Comparison of ENCODE assay signal across 7 cellular contexts in the genomic region with DNA sequence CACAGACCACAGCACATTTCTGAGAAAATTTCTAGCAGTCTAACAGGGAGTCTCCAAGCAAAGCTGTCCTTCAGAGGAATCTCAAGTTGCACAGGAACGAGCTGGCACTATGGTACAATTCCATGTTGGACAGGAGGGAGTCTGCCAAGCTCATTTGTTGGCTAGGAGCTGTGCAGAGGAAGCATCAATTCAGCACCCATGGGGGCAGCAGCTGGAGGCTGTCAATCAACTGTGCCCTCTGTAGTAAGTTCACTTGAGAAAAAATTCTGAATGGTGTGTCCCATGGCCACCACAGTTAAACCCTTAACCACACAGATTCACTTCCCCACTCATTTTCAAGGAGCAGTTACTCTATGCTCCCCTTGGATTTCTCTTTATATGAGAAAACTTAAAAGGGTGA.
"Had no signal": no experiment of that assay in that cellular context is flagged by ENCODE, and none has a peak within 500 bp of the region (broad histone marks: within the 10 kb centered on the region; RNA-seq: fewer than 3 reads in every experiment).

No MANE protein-coding gene starts in this region.

- DNase-seq: GM23248, GOT3, H7, HFFc6, IMR-90 had no signal

- H3K9ac ChIP-seq: GM23248 had no signal

- H3K9me3 ChIP-seq: HAP-1 had no signal

- H3K4me3 ChIP-seq: GM23248, HAP-1, K562 had no signal

- H3K4me1 ChIP-seq: HAP-1 had no signal

- H3K36me3 ChIP-seq: HAP-1 had no signal

- H3K27ac ChIP-seq: GM23248 had no signal

- H2AFZ ChIP-seq: GM23248 had no signal
